In genomic region chr17:75896360-75897075, GRCh38 we compare ENCODE assay signal across 8 cellular contexts. TPM values are rescaled to one million over a fixed set of nuclear protein-coding genes. Genes with fewer than 3 reads are reported as not detected.
DNase-seq lines count a peak whose midpoint lies in the region; ATAC-seq and TF ChIP-seq lines count a peak whose summit lies in the region.

TRIM65 (minus strand) TSS chr17:75896951; CDS start chr17:75896937, 14 bp downstream.

- ATAC-seq in GM21423 (IDR thresholded peaks at IDR 0.05; ENCODE audit: unreplicated experiment) (peak; percentile 64), thoracic aorta (ENCODE audit: insufficient number of reproducible peaks, low FRiP score, low read depth) (peak; percentile 80)

- TF ChIP-seq EP300 in Ishikawa (IDR thresholded peaks at IDR 0.05; ENCODE audit: borderline replicate concordance), result no peak

- H3K27ac Mint-ChIP-seq in activated naive CD4-positive, alpha-beta T cell treated with anti-CD3 and anti-CD28 coated beads, Interleukin-2, amount 10 ng/mL, durations not matched to agents 7 days and 5 days, result peak within 1 kb of the TSS; percentile 89

- H3K9me3 ChIP-seq in SK-N-MC (ENCODE audit: low read depth, low read length) (no peaks in the 10 kb centered on the region), osteoblast (ENCODE audit: low read depth, low read length) (no peaks in the 10 kb centered on the region), thoracic aorta (no peaks in the 10 kb centered on the region)

- H3K27me3 ChIP-seq in osteoblast (ENCODE audit: insufficient read depth, low read length), result no peaks in the 10 kb centered on the region
- H3K27me3 ChIP-seq in thoracic aorta (replicated peaks; ENCODE audit: insufficient read depth), result no peaks in the 10 kb centered on the region

- DNase-seq in DMS 273 treated with DMSO at 0.1 percent for 48 hours (lab: John Stamatoyannopoulos, UW) (peak; percentile 31), SK-N-MC (ENCODE audit: low read depth, low spot score) (no peak), glomerular endothelial cell (ENCODE audit: extremely low read depth, low read depth, low spot score) (no peak), osteoblast (ENCODE audit: insufficient read length, low spot score, missing footprints) (peak; percentile 99), thoracic aorta (ENCODE audit: low spot score) (peak; percentile 65)
- DNase-seq in activated naive CD4-positive, alpha-beta T cell treated with anti-CD3 and anti-CD28 coated beads, Interleukin-2, amount 10 ng/mL, durations not matched to agents 7 days and 5 days, result peak; percentile 84

- peak within 1 kb of the TSS; percentile 78 for H2AFZ ChIP-seq in osteoblast (ENCODE audit: low read length)

- H3K4me1 ChIP-seq in osteoblast (ENCODE audit: insufficient read depth, low read length), result peaks cover 6% of the 10 kb centered on the region
- H3K4me1 ChIP-seq in thoracic aorta (ENCODE audit: control insufficient read depth in 1 of 2, low read depth in 2 of 2), result peaks cover 0 to 32% of the 10 kb centered on the region in 2 donors

- H3K4me3 ChIP-seq in SK-N-MC (peak within 1 kb of the TSS; percentile 91), osteoblast (ENCODE audit: insufficient read depth, low read length) (peak within 1 kb of the TSS; percentile 82), thoracic aorta (peak within 1 kb of the TSS; percentile 79)

- H4K20me1 ChIP-seq in osteoblast (ENCODE audit: insufficient read depth, low read length), result peaks cover 7% of the 10 kb centered on the region

- no peaks in the 10 kb centered on the region for H3K27me3 Mint-ChIP-seq in activated naive CD4-positive, alpha-beta T cell treated with anti-CD3 and anti-CD28 coated beads, Interleukin-2, amount 10 ng/mL, durations not matched to agents 7 days and 5 days

- no peaks in the 10 kb centered on the region for H3K9me3 Mint-ChIP-seq in activated naive CD4-positive, alpha-beta T cell treated with anti-CD3 and anti-CD28 coated beads, Interleukin-2, amount 10 ng/mL, durations not matched to agents 7 days and 5 days

- peaks cover 17% of the 10 kb centered on the region for H3K36me3 Mint-ChIP-seq in activated naive CD4-positive, alpha-beta T cell treated with anti-CD3 and anti-CD28 coated beads, Interleukin-2, amount 10 ng/mL, durations not matched to agents 7 days and 5 days

- peak within 1 kb of the TSS; percentile 83 for H3K4me2 ChIP-seq in osteoblast (ENCODE audit: insufficient read depth, low read length)

- H3K79me2 ChIP-seq in osteoblast (ENCODE audit: insufficient read depth, low read length), result peaks cover 19% of the 10 kb centered on the region

- H3K4me3 Mint-ChIP-seq in activated naive CD4-positive, alpha-beta T cell treated with anti-CD3 and anti-CD28 coated beads, Interleukin-2, amount 10 ng/mL, durations not matched to agents 7 days and 5 days, result peak within 1 kb of the TSS; percentile 81

- TF ChIP-seq CTCF in osteoblast (IDR thresholded peaks at IDR 0.05; ENCODE audit: extremely low read depth, low read depth, low read length) (peak; percentile 24), thoracic aorta (IDR thresholded peaks at IDR 0.05) (peak; percentile 5)

- CTCF ChIA-PET in activated naive CD4-positive, alpha-beta T cell treated with anti-CD3 and anti-CD28 coated beads, Interleukin-2, amount 10 ng/mL, durations not matched to agents 7 days and 5 days (lab: Charles Lee), result interaction anchor here (0.7 to 5.7 kb wide), 16 partner anchors 9 to 143 kb away, joined by 3 to 56 read pairs (median 3); partner anchors contain the start of genes TRIM47, UNC13D and WBP2

- peak; percentile 33; the same call in 1 of the 2 replicates for TF ChIP-seq RAD21 in Ishikawa (IDR thresholded peaks at IDR 0.05; ENCODE audit: low read depth)

- H3K4me1 Mint-ChIP-seq in activated naive CD4-positive, alpha-beta T cell treated with anti-CD3 and anti-CD28 coated beads, Interleukin-2, amount 10 ng/mL, durations not matched to agents 7 days and 5 days, result peaks cover 26% of the 10 kb centered on the region

- H3K36me3 ChIP-seq in SK-N-MC (ENCODE audit: insufficient read depth, low read length) (peaks cover 22% of the 10 kb centered on the region; the same call in 1 of the 2 replicates), osteoblast (ENCODE audit: insufficient read depth, low read length) (peaks cover 37% of the 10 kb centered on the region), thoracic aorta (peaks cover 29% of the 10 kb centered on the region)

- H3K27ac ChIP-seq in SK-N-MC, result peak within 1 kb of the TSS; percentile 68
- no peak within 1 kb of the TSS for H3K27ac ChIP-seq in osteoblast (ENCODE audit: low read depth, low read length)
- peak within 1 kb of the TSS; percentile 83 to 88 for H3K27ac ChIP-seq in thoracic aorta

- H3K9ac ChIP-seq in SK-N-MC (ENCODE audit: insufficient read length), result peak within 1 kb of the TSS; percentile 88

TF ChIP-seq in Ishikawa, 13 proteins besides CTCF, POLR2A, EP300 and RAD21:
- TF ChIP-seq TCF12 (IDR thresholded peaks at IDR 0.05; ENCODE audit: low read depth) (no peak), EGR1 (IDR thresholded peaks at IDR 0.05) (no peak; the same call in 1 of the 2 replicates), USF1 (IDR thresholded peaks at IDR 0.05) (no peak), MAX (IDR thresholded peaks at IDR 0.05) (peak; percentile 86), CREB1 (IDR thresholded peaks at IDR 0.05; ENCODE audit: low read depth) (no peak), CEBPB (IDR thresholded peaks at IDR 0.05) (no peak), TEAD4 (IDR thresholded peaks at IDR 0.05) (no peak; the same call in 1 of the 2 replicates), REST (IDR thresholded peaks at IDR 0.05; ENCODE audit: low read depth) (0 out of 2 replicates have a peak, but pooled peaks have one; percentile 12), NFIC (IDR thresholded peaks at IDR 0.05) (peak; percentile 36; the same call in 1 of the 2 replicates), ZBTB7A (IDR thresholded peaks at IDR 0.05; ENCODE audit: low read depth) (no peak; the same call in 1 of the 2 replicates), YY1 (IDR thresholded peaks at IDR 0.05; ENCODE audit: low read depth) (peak; percentile 91), TAF1 (IDR thresholded peaks at IDR 0.05; ENCODE audit: low read depth) (peak; percentile 87), FOXM1 (IDR thresholded peaks at IDR 0.05; ENCODE audit: borderline replicate concordance, low read depth) (no peak)

RNA-seq across cellular contexts. Expression of gene TRIM65, which starts in this region (rescaled TPM):
- total RNA-seq in glomerular endothelial cell (43.2 and 43.5 TPM in 2 replicates), osteoblast (22.8 and 23.3 TPM in 2 replicates), thoracic aorta (10 to 100 TPM; 21.4 to 22.6 TPM)

Comparison
In these comparisons a context has a peak if more than half of its experiments do, and no peak if none do; other contexts are left out.
1. DNase-seq: peak in DMS 273 treated with DMSO at 0.1 percent for 48 hours (single experiment), activated naive CD4-positive, alpha-beta T cell treated with anti-CD3 and anti-CD28 coated beads, Interleukin-2, amount 10 ng/mL, durations not matched to agents 7 days and 5 days (single experiment), osteoblast (single experiment) and thoracic aorta (single experiment); none in SK-N-MC (single experiment) and glomerular endothelial cell (single experiment).
2. Peak in every context shown above with its lines, with median percentiles within 50 percentile points of each other: H3K4me3 ChIP-seq.